11 cellular contexts compared by ENCODE assay signal in the genomic region with DNA sequence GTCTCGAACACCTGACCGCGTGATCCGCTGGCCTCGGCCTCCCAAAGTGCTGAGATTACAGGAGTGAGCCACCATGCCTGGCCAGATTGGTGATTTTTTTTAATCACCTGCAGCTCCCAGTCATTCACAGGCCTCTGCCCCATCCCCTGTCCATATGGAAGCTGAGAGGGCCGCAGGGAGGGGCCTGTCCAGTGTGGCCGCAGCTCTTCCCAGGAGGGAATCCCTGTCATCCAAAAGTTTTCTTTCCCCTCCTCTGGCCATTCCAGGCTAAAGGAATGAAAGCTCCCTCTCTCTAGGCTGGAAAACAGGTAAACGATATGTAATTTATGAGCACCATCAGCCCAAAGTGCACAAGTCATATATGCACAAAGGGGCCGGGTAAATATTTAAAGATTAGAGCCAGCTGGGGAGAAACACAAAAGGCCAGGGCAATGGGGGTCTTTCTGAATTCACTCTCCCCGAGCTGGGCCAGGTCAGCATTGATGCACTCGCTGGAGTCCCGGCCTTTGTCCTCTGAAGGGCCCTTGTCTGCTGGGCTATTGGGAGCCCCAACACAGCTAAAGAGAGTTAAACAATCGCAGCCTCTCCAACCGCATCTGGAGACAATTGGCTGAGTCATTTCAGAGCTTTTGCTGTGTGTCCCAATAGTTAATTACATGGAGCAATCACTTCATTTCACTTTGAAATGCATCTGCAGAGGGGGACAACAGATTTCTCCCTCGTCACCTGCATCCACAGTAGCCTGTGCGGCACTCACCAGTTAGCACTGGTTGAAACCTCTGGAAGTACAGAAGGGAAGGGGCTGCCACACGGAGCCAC.
A peak's percentile ranks its signal among the peaks of the same experiment; 100 is the strongest.
DNase-seq lines count a peak whose midpoint lies in the region; ATAC-seq and TF ChIP-seq lines count a peak whose summit lies in the region.
"Had no signal": no experiment of that assay in that cellular context is flagged by ENCODE, and none has a peak within 500 bp of the region (broad histone marks: within the 10 kb centered on the region; RNA-seq: fewer than 3 reads in every experiment).

No MANE protein-coding gene starts in this region.

- no peak overlapping the region for H3K4me3 ChIP-seq in choroid plexus epithelial cell (ENCODE audit: low read depth, low read length)

- peak; percentile 78 for DNase-seq in COLO668 (lab: John Stamatoyannopoulos, UW; ENCODE audit: unreplicated experiment)
- peak; percentile 95 for DNase-seq in NCI-H1092 (lab: John Stamatoyannopoulos, UW)
- DNase-seq in choroid plexus epithelial cell (ENCODE audit: low read depth), result peak; percentile 34
- DNase-seq in NAMALWA (ENCODE audit: low spot score), result no peak
- DNase-seq in stimulated activated CD4-positive, alpha-beta T cell treated with anti-CD3 and anti-CD28 coated beads, Interleukin-2, amount 100 ng/mL, for 48 hours, result no peak
- DNase-seq: activated CD8-positive, alpha-beta memory T cell treated with anti-CD3 and anti-CD28 coated beads, Interleukin-2, amount 50 U/mL, for 4 hours; foreskin keratinocyte; NCI-H2107; stimulated activated CD8-positive, alpha-beta memory T cell treated with anti-CD3 and anti-CD28 coated beads, Interleukin-4, amount 100 ng/mL, for 48 hours had no signal

- no peak for TF ChIP-seq CTCF in choroid plexus epithelial cell (conservative IDR thresholded peaks at IDR 0.05; ENCODE audit: low read depth, low read length)

- no peak for ATAC-seq in GM18498 (IDR thresholded peaks at IDR 0.05; ENCODE audit: unreplicated experiment)
- ATAC-seq: foreskin keratinocyte, right cardiac atrium had no signal

Comparison
In these comparisons a context has a peak if more than half of its experiments do, and no peak if none do; other contexts are left out.
1. DNase-seq: peak in COLO668 (single experiment), NCI-H1092 (single experiment) and choroid plexus epithelial cell (single experiment); none in NAMALWA (single experiment) and stimulated activated CD4-positive, alpha-beta T cell treated with anti-CD3 and anti-CD28 coated beads, Interleukin-2, amount 100 ng/mL, for 48 hours (0 of 2).